ENCODE assay signal across 7 cellular contexts in genomic region chr3:157516928-157517327, GRCh38. TPM values are rescaled to one million over a fixed set of nuclear protein-coding genes. Genes with fewer than 3 reads are reported as not detected.
"Had no signal": no experiment of that assay in that cellular context is flagged by ENCODE, and none has a peak within 500 bp of the region (broad histone marks: within the 10 kb centered on the region; RNA-seq: fewer than 3 reads in every experiment).

No MANE protein-coding gene starts in this region.

- H3K36me3 ChIP-seq: HAP-1 had no signal

- H3K4me1 ChIP-seq: HAP-1 had no signal

- H3K9me3 ChIP-seq: HAP-1 had no signal

- H3K27ac ChIP-seq: KMS-11 had no signal

- H3K9ac ChIP-seq: KMS-11 had no signal

- DNase-seq: GOT3, H7, IMR-90, KBM-7 had no signal

- H3K4me3 ChIP-seq: HAP-1 had no signal

- H3K4me2 ChIP-seq: KMS-11 had no signal

RNA-seq across cellular contexts. Expression of gene VEPH1, which starts 13.7 kb away (rescaled TPM):
- total RNA-seq: HT-29 had no signal
